Comparison of ENCODE assay signal across 12 cellular contexts in the genomic region with DNA sequence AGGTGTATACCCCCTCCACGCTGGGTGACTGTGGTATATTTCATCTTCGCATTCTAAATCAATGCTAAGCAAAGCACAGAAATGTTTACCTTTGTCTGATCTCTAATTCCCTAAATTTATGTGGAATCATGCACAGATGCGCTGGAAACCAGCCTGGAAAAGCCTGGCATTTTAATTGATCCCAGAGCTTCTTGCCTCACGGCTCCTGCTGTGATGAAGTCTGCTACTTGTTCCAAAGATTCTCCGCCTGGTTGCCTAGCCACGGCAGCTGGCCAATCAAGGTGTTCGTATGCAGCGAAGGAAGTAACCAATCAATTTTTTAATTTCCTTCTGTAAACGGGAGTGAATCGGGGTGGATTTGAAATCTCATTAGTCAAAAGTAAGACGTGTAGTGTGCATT.
DNase-seq lines count a peak whose midpoint lies in the region; ATAC-seq and TF ChIP-seq lines count a peak whose summit lies in the region.
"Had no signal": no experiment of that assay in that cellular context is flagged by ENCODE, and none has a peak within 500 bp of the region (broad histone marks: within the 10 kb centered on the region; RNA-seq: fewer than 3 reads in every experiment).

No MANE protein-coding gene starts in this region.

- H3K4me3 ChIP-seq in psoas muscle (no peak overlapping the region), left lung (no peak overlapping the region)
- H3K4me3 ChIP-seq: thoracic aorta had no signal

- H3K4me1 ChIP-seq in psoas muscle (no peaks in the 10 kb centered on the region), left lung (no peaks in the 10 kb centered on the region)

- 21 to 24% (median 22%) methylated on average over 11 of the region's 11 CpGs for WGBS in psoas muscle, 3 donors

- H3K9me3 ChIP-seq in psoas muscle (no peaks in the 10 kb centered on the region), left lung (no peaks in the 10 kb centered on the region)
- H3K9me3 ChIP-seq: thoracic aorta had no signal

- H3K36me3 ChIP-seq in psoas muscle (ENCODE audit: insufficient read depth in 1 of 2, low read depth in 1 of 2) (no peaks in the 10 kb centered on the region), left lung (no peaks in the 10 kb centered on the region)
- H3K36me3 ChIP-seq: thoracic aorta had no signal

- intact Hi-C loops in posterior cingulate gyrus (cut with DNase I) (no loop called here), psoas muscle (cut with DNase I) (no loop called here), left lung (cut with DNase I) (no loop called here)

- DNase-seq in Daoy (ENCODE audit: low read depth) (peak; percentile 48), NCI-H2227 treated with DMSO at 0.1 percent for 48 hours (lab: John Stamatoyannopoulos, UW) (peak; percentile 63), epidermal melanocyte (ENCODE audit: insufficient read length, low spot score) (peak; percentile 39), posterior cingulate gyrus (peak in 7 of 10 donors; percentile 9 to 83 (median 33)), psoas muscle (no peak), left lung (no peak), DMS153 (lab: John Stamatoyannopoulos, UW) (no peak)
- DNase-seq in activated CD4-positive, alpha-beta T cell treated with anti-CD3 and anti-CD28 coated beads, Interleukin-2, amount 50 U/mL, for 48 hours, result no peak
- DNase-seq: activated effector memory CD4-positive, alpha-beta T cell treated with anti-CD3 and anti-CD28 coated beads, Interleukin-2, amount 50 U/mL, for 16 hours; DND-41 had no signal

- TF ChIP-seq CTCF in psoas muscle (IDR thresholded peaks at IDR 0.05) (no peak), left lung (IDR thresholded peaks at IDR 0.05) (no peak)

- no peak for ATAC-seq in psoas muscle
- ATAC-seq in left lung, result no peak
- ATAC-seq: HCT116 had no signal

- H3K27me3 ChIP-seq in psoas muscle (ENCODE audit: insufficient read depth in 3 of 3, low read length in 2 of 3) (no peaks in the 10 kb centered on the region), left lung (no peaks in the 10 kb centered on the region)

- no peak overlapping the region for H3K27ac ChIP-seq in psoas muscle
- no peak overlapping the region for H3K27ac ChIP-seq in left lung
- H3K27ac ChIP-seq: thoracic aorta had no signal

Comparison
In these comparisons a context has a peak if more than half of its experiments do, and no peak if none do; other contexts are left out.
1. DNase-seq: peak in Daoy (single experiment), NCI-H2227 treated with DMSO at 0.1 percent for 48 hours (single experiment), epidermal melanocyte (single experiment) and posterior cingulate gyrus (7 of 10); none in psoas muscle (0 of 2), left lung (0 of 2), activated CD4-positive, alpha-beta T cell treated with anti-CD3 and anti-CD28 coated beads, Interleukin-2, amount 50 U/mL, for 48 hours (0 of 2) and DMS153 (single experiment).